In genomic region chr3:122255757-122256439, GRCh38 we compare ENCODE assay signal across 12 cellular contexts.
DNase-seq lines count a peak whose midpoint lies in the region; ATAC-seq and TF ChIP-seq lines count a peak whose summit lies in the region.
"Had no signal": no experiment of that assay in that cellular context is flagged by ENCODE, and none has a peak within 500 bp of the region (broad histone marks: within the 10 kb centered on the region; RNA-seq: fewer than 3 reads in every experiment).

No MANE protein-coding gene starts in this region.

- no peak overlapping the region for H3K4me3 ChIP-seq in PC-9
- H3K4me3 ChIP-seq: upper lobe of left lung had no signal

- H3K27ac ChIP-seq in PC-9: no peak overlapping the region
- H3K27ac ChIP-seq: VCaP had no signal

- H2AFZ ChIP-seq in PC-9: no peak overlapping the region

- H3K4me2 ChIP-seq in PC-9: no peak overlapping the region

- H3K9me3 ChIP-seq in PC-9 (ENCODE audit: insufficient read depth, low read depth): no peaks in the 10 kb centered on the region
- H3K9me3 ChIP-seq: upper lobe of left lung had no signal

- no peaks in the 10 kb centered on the region for H3K4me1 ChIP-seq in PC-9 (replicated peaks; ENCODE audit: insufficient read depth)

- BruUV-seq in PC-9 (replicated peaks; lab: Mats Ljungman, UMichigan): no TSS peak

- TF ChIP-seq POLR2A in GM18505 (IDR thresholded peaks at IDR 0.05; ENCODE audit: borderline replicate concordance, extremely low read depth, insufficient read depth, insufficient read length): no peak

- TF ChIP-seq CTCF in PC-9 (conservative IDR thresholded peaks at IDR 0.05): no peak

- no peaks in the 10 kb centered on the region for H3F3A ChIP-seq in PC-9 (ENCODE audit: insufficient read depth, low read depth)

- H4K20me1 ChIP-seq in PC-9 (ENCODE audit: insufficient read depth): no peaks in the 10 kb centered on the region

- intact Hi-C loops in PC-9 (cut with micrococcal nuclease; ENCODE audit: unreplicated experiment): loop anchor here (5.0 kb wide), 1 partner anchor 1001 kb away; no protein-coding TSS in a partner anchor

- POLR2A ChIA-PET in PC-9 (lab: Charles Lee; ENCODE audit: unreplicated experiment): no interaction called here

- H3K9me2 ChIP-seq in PC-9 (ENCODE audit: insufficient read depth): no peaks in the 10 kb centered on the region

- peaks cover 9% of the 10 kb centered on the region for H3K27me3 ChIP-seq in PC-9 (ENCODE audit: insufficient read depth, low read depth)
- H3K27me3 ChIP-seq: upper lobe of left lung had no signal

- peak; percentile 31 for DNase-seq in globus pallidus (ENCODE audit: low spot score)
- DNase-seq in PC-9: no peak
- no peak for DNase-seq in Kasumi-1 (lab: John Stamatoyannopoulos, UW)
- DNase-seq in SHP77 treated with DMSO at 0.1 percent for 48 hours (lab: John Stamatoyannopoulos, UW): no peak
- no peak for DNase-seq in cerebellar nuclear complex (lab: John Stamatoyannopoulos, UW)
- DNase-seq: anterior cingulate cortex, NCI-H446 treated with DMSO at 0.1 percent for 48 hours, upper lobe of left lung had no signal

- CTCF ChIA-PET in PC-9 (lab: Charles Lee): no interaction called here

- H3K79me2 ChIP-seq in PC-9 (ENCODE audit: low read depth): no peaks in the 10 kb centered on the region

- no peaks in the 10 kb centered on the region for H3K36me3 ChIP-seq in PC-9 (ENCODE audit: low read depth)
- H3K36me3 ChIP-seq: upper lobe of left lung had no signal

- ATAC-seq in GM18505 (IDR thresholded peaks at IDR 0.05; ENCODE audit: unreplicated experiment): peak; percentile 79
- ATAC-seq in GM19468 (IDR thresholded peaks at IDR 0.05; ENCODE audit: extremely low read depth, unreplicated experiment): peak; percentile 26
- ATAC-seq in HG03175 (IDR thresholded peaks at IDR 0.05; ENCODE audit: unreplicated experiment): peak; percentile 70

Comparison
In these comparisons a context has a peak if more than half of its experiments do, and no peak if none do; other contexts are left out.
1. ATAC-seq: peak in every context shown above with its lines; median percentile 79 in GM18505; 70 in HG03175; 26 in GM19468.